In genomic region chr9:101235105-101235866, GRCh38 we compare ENCODE assay signal across 9 cellular contexts.
DNase-seq lines count a peak whose midpoint lies in the region; ATAC-seq and TF ChIP-seq lines count a peak whose summit lies in the region.
"Had no signal": no experiment of that assay in that cellular context is flagged by ENCODE, and none has a peak within 500 bp of the region (broad histone marks: within the 10 kb centered on the region; RNA-seq: fewer than 3 reads in every experiment).

No MANE protein-coding gene starts in this region.

- no peak for ATAC-seq in GM21619 (IDR thresholded peaks at IDR 0.05; ENCODE audit: unreplicated experiment)
- ATAC-seq in GM19452 (IDR thresholded peaks at IDR 0.05; ENCODE audit: unreplicated experiment) = no peak
- ATAC-seq in GM19455 (IDR thresholded peaks at IDR 0.05; ENCODE audit: unreplicated experiment) = no peak

- H3K27me3 ChIP-seq in BJ (ENCODE audit: control insufficient read depth, insufficient read depth, low read length) (no peaks in the 10 kb centered on the region), H9 (ENCODE audit: insufficient read depth, low read length) (no peaks in the 10 kb centered on the region), prostate gland (replicated peaks; ENCODE audit: insufficient read depth) (no peaks in the 10 kb centered on the region)

- H3K14ac ChIP-seq in H9 (ENCODE audit: insufficient read depth, low read length) = no peak overlapping the region

- POLR2A ChIA-PET in BJ (lab: Charles Lee) = no interaction called here

- H3K79me2 ChIP-seq in H9 (ENCODE audit: insufficient read depth, low read length) = no peaks in the 10 kb centered on the region

- no peak for TF ChIP-seq POLR2A in prostate gland (IDR thresholded peaks at IDR 0.05)

- DNase-seq in BJ (ENCODE audit: low read depth) (no peak), H9 (no peak), NCI-H524 (lab: John Stamatoyannopoulos, UW) (peak; percentile 4 to 73), dedifferentiated amniotic fluid mesenchymal stem cell (ENCODE audit: extremely low spot score) (peak; percentile 22), prostate gland (ENCODE audit: low spot score) (no peak)

- H3T11ph ChIP-seq in H9 (ENCODE audit: low read length) = no peak overlapping the region

- no CpG with 5 or more reads among the region's 6 CpGs for WGBS in H9 (ENCODE audit: extremely low coverage, insufficient read length, low lambda C conversion rate)
- WGBS in prostate gland = 33% methylated on average over 6 of the region's 6 CpGs

- no peak overlapping the region for H3K4ac ChIP-seq in H9 (ENCODE audit: low read depth, low read length)

- no peak overlapping the region for H3K18ac ChIP-seq in H9 (ENCODE audit: insufficient read length, low read depth, low read length)

- H3K36me3 Mint-ChIP-seq in H9 (ENCODE audit: insufficient read depth in 1 of 3, low read depth in 3 of 3) = peaks cover 0 to 10% (median 0%) of the 10 kb centered on the region in 3 experiments; a peak in 1 of 7 replicates
- H3K36me3 Mint-ChIP-seq: activated naive CD8-positive, alpha-beta T cell had no signal

- H3K4me2 ChIP-seq in H9 (ENCODE audit: insufficient read depth, insufficient read length, low read length) = no peak overlapping the region

- TF ChIP-seq CTCF in BJ (IDR thresholded peaks at IDR 0.05; ENCODE audit: insufficient read depth, low read depth, low read length) (peak; percentile 15; the same call in 1 of the 2 replicates), H9 (conservative IDR thresholded peaks at IDR 0.05) (peak; percentile 82), prostate gland (IDR thresholded peaks at IDR 0.05) (peak in 3 of 4 experiments; percentile 25 to 61 (median 32))

- no peak overlapping the region for H2AK5ac ChIP-seq in H9 (ENCODE audit: insufficient read length, low read length)

- CTCF ChIA-PET in BJ (lab: Yijun Ruan, JAX) = interaction anchor here (0.5 to 1.8 kb wide), 3 partner anchors 11 to 634 kb away, joined by 3 to 6 read pairs (median 4); no protein-coding TSS in a partner anchor

- H3K4me3 ChIP-seq in BJ (ENCODE audit: low read depth, low read length) (no peak overlapping the region), prostate gland (no peak overlapping the region)

- no peaks in the 10 kb centered on the region for H3K9me3 ChIP-seq in H9 (ENCODE audit: control insufficient read depth, low read depth, low read length)
- H3K9me3 ChIP-seq in prostate gland = no peaks in the 10 kb centered on the region

- H3K4me1 ChIP-seq in H9 (ENCODE audit: insufficient read depth, low read length) (peaks cover 3% of the 10 kb centered on the region; the same call in 1 of the 2 replicates), prostate gland (replicated peaks) (no peaks in the 10 kb centered on the region)

- no peak overlapping the region for H3K4me3 Mint-ChIP-seq in H9
- H3K4me3 Mint-ChIP-seq: activated naive CD8-positive, alpha-beta T cell had no signal

- H2BK12ac ChIP-seq in H9 (ENCODE audit: insufficient read length, low read depth, low read length) = no peak overlapping the region

- H3K9ac ChIP-seq in H9 (ENCODE audit: extremely low read depth, insufficient read length, low read length) = no peak overlapping the region

- H2BK120ac ChIP-seq in H9 (ENCODE audit: low read depth, low read length, poor library complexity, severe bottlenecking) = no peak overlapping the region

- no peak overlapping the region for H3K23ac ChIP-seq in H9 (ENCODE audit: insufficient read length, low read depth, low read length)

- H3K27ac Mint-ChIP-seq in H9 = peak overlapping the region in 1 of 3 experiments; percentile 40; a peak in 3 of 7 replicates
- H3K27ac Mint-ChIP-seq: activated naive CD8-positive, alpha-beta T cell had no signal

- H3K23me2 ChIP-seq in H9 (ENCODE audit: insufficient read length, low read depth, low read length, poor library complexity, severe bottlenecking) = no peaks in the 10 kb centered on the region

- H4K91ac ChIP-seq in H9 (ENCODE audit: insufficient read length, low read depth, low read length) = no peak overlapping the region

- no peaks in the 10 kb centered on the region for H4K20me1 ChIP-seq in H9 (ENCODE audit: control insufficient read depth, insufficient read depth, insufficient read length)

- no peak overlapping the region for H4K5ac ChIP-seq in H9 (ENCODE audit: insufficient read length, low read depth, low read length)

- H3K36me3 ChIP-seq in BJ (ENCODE audit: control insufficient read depth, insufficient read depth, low read length) (no peaks in the 10 kb centered on the region), prostate gland (no peaks in the 10 kb centered on the region)

- H2BK5ac ChIP-seq in H9 (ENCODE audit: insufficient read length, low read length) = no peak overlapping the region

- H3K9me3 Mint-ChIP-seq in H9 = 0 out of 5 replicates have a peak, but pooled peaks cover 0 to 3% of the 10 kb centered on the region in 2 experiments

- H3K79me1 ChIP-seq in H9 (ENCODE audit: insufficient read depth, low read depth, low read length, poor library complexity, severe bottlenecking) = no peaks in the 10 kb centered on the region

- H3K27ac ChIP-seq in H9 (ENCODE audit: insufficient read length, low read depth, low read length) (no peak overlapping the region), prostate gland (no peak overlapping the region)

- H3K4me1 Mint-ChIP-seq in H9 = peaks cover 48% of the 10 kb centered on the region in 2 experiments

- no peak overlapping the region for H3K56ac ChIP-seq in H9 (ENCODE audit: insufficient read length, low read depth, low read length)

- no peak overlapping the region for H2AFZ ChIP-seq in H9 (ENCODE audit: low read length)

- H4K8ac ChIP-seq in H9 (replicated peaks; ENCODE audit: insufficient read length, low read depth, low read length) = no peak overlapping the region

- no peaks in the 10 kb centered on the region for H3K27me3 Mint-ChIP-seq in H9 (ENCODE audit: low read depth)

- intact Hi-C loops in prostate gland (cut with DNase I) = loop anchor here (10.0 kb wide), 1 partner anchor 520 kb away; no protein-coding TSS in a partner anchor

- no peak overlapping the region for H2BK15ac ChIP-seq in H9 (ENCODE audit: low read depth, low read length)

- no peak overlapping the region for H2BK20ac ChIP-seq in H9 (ENCODE audit: low read depth, low read length, poor library complexity, severe bottlenecking)

Comparison
In these comparisons a context has a peak if more than half of its experiments do, and no peak if none do; other contexts are left out.
1. DNase-seq: peak in NCI-H524 (2 of 2) and dedifferentiated amniotic fluid mesenchymal stem cell (single experiment); none in BJ (single experiment), H9 (single experiment) and prostate gland (single experiment).
2. CTCF ChIP-seq: peak in every context shown above with its lines; median percentile 82 in H9; 32 in prostate gland; 15 in BJ.